Comparison of ENCODE assay signal across 8 cellular contexts in genomic region chr6:32852844-32853540, GRCh38. TPM values are rescaled to one million over a fixed set of nuclear protein-coding genes. Genes with fewer than 3 reads are reported as not detected.
DNase-seq lines count a peak whose midpoint lies in the region; ATAC-seq and TF ChIP-seq lines count a peak whose summit lies in the region.

No MANE protein-coding gene starts in this region.

- H3K4me1 Mint-ChIP-seq in immature natural killer cell: peaks cover 75 to 81% of the 10 kb centered on the region in 2 donors

- H3K27ac Mint-ChIP-seq in immature natural killer cell: peak overlapping the region; percentile 97 to 100 (median 100)

- peak in 13 of 14 donors; percentile 45 to 85 (median 68) for DNase-seq in C1 segment of cervical spinal cord (lab: John Stamatoyannopoulos, UW)
- DNase-seq in cardiac fibroblast (ENCODE audit: low read depth in 2 of 2): peak; percentile 22 to 46
- DNase-seq in immature natural killer cell: peak; percentile 59 to 61 (median 60)
- DNase-seq in middle frontal gyrus (ENCODE audit: extremely low spot score, low spot score): no peak

- H3K27me3 Mint-ChIP-seq in immature natural killer cell (ENCODE audit: low read depth in 3 of 3): peaks cover 7 to 23% (median 19%) of the 10 kb centered on the region in 3 donors

- no peaks in the 10 kb centered on the region for H3K9me3 Mint-ChIP-seq in immature natural killer cell

- peak overlapping the region; percentile 83 for H3K27ac ChIP-seq in VCaP
- H3K27ac ChIP-seq in skin epidermis: peak overlapping the region; percentile 87 to 100 (median 98)

- H3K4me3 ChIP-seq in cardiac fibroblast (replicated peaks in 1 of 2; ENCODE audit: low read depth in 2 of 2, low read length in 2 of 2): peak overlapping the region; percentile 93 to 94
- peak overlapping the region; percentile 81 to 95 (median 90) for H3K4me3 ChIP-seq in skin epidermis

- peaks cover 27 to 61% (median 45%) of the 10 kb centered on the region in 3 donors for H3K36me3 Mint-ChIP-seq in immature natural killer cell

- TF ChIP-seq CTCF in VCaP (conservative IDR thresholded peaks at IDR 0.05): no peak
- no peak for TF ChIP-seq CTCF in cardiac fibroblast (IDR thresholded peaks at IDR 0.05; ENCODE audit: low read depth, low read length)

- peak overlapping the region; percentile 92 to 100 (median 98) for H3K4me3 Mint-ChIP-seq in immature natural killer cell

- ATAC-seq in GM19351 (IDR thresholded peaks at IDR 0.05; ENCODE audit: unreplicated experiment): peak; percentile 12
- peak; percentile 21 for ATAC-seq in HG03558 (IDR thresholded peaks at IDR 0.05; ENCODE audit: extremely low read depth, unreplicated experiment)

RNA-seq across cellular contexts. Expression of gene TAP1, which starts 0.5 kb away (rescaled TPM):
- polyA plus RNA-seq in immature natural killer cell: 100 to 1,000 TPM; 310 to 465 (median 439) TPM

RNA-seq across cellular contexts. Expression of gene PSMB9, which starts 1.0 kb away (rescaled TPM):
- polyA plus RNA-seq in immature natural killer cell: 1,000 to 10,000 TPM in 1 of 3 donors, 100 to 1,000 TPM in 2; 694 to 1,190 (median 822) TPM

RNA-seq across cellular contexts. Expression of gene PSMB8, which starts 9.1 kb away (rescaled TPM):
- polyA plus RNA-seq in immature natural killer cell: 100 to 1,000 TPM; 495 to 696 (median 528) TPM

RNA-seq across cellular contexts. Expression of gene TAP2, which starts 14.5 kb away (rescaled TPM):
- 10 to 100 TPM; 16.9 to 67.6 (median 30.4) TPM for polyA plus RNA-seq in immature natural killer cell

RNA-seq across cellular contexts. Expression of gene HLA-DOB, which starts 36.2 kb away (rescaled TPM):
- 1 to 10 TPM in 2 of 3 donors, under 1 TPM in 1; 0.45 to 6.6 (median 4.8) TPM for polyA plus RNA-seq in immature natural killer cell
